In the genomic region with DNA sequence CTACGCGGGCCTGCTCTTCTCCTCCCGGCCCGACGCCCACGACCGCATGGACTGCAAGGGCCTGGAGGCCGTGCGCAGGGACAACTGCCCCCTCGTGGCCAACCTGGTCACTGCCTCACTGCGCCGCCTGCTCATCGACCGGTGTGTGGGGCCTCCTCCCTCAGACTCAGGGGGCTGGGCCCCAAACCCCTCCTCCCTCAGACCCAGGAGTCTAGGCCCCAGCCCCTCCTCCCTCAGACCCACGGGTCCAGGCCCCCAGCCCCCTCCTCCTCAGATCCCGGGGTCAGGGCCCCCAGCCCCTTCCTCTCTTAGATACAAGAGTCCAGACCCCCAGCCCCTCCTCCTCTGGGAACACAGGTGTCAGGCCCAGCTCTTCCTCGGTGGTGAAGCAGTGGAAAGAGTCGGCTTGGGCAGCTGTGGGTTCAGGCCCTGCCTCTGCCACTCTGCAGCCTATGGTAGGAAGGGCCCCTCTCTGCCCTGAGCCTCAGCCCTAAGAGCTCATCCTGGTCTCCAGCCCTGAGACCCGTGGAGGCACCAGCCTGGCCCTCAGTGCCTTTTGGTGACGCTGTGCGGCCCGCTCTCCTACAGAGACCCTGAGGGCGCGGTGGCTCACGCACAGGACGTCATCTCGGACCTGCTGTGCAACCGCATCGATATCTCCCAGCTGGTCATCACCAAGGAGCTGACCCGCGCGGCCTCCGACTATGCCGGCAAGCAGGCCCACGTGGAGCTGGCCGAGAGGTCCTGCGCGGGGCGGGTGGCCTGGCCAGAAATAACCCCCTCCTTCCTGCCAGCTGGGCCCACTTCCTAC, we compare ENCODE assay signal across 1 cellular context.
TF ChIP-seq lines count a peak whose summit lies in the region.

No MANE protein-coding gene starts in this region.

TF ChIP-seq in GM12878, 131 proteins besides CTCF, POLR2A, EP300 and RAD21 (continued from another document and continues in another):
- TF ChIP-seq NKRF (conservative IDR thresholded peaks at IDR 0.05) (0 out of 2 replicates have a peak, but pooled peaks have one; percentile 23), CUX1 (IDR thresholded peaks at IDR 0.05; ENCODE audit: insufficient replicate concordance, low read depth, low read length) (no peak), FOXM1 (IDR thresholded peaks at IDR 0.05; ENCODE audit: low read depth, low read length) (no peak), MEF2B (IDR thresholded peaks at IDR 0.05; ENCODE audit: partially characterized antibody, poor library complexity, severe bottlenecking) (peak; percentile 53), RBBP5 (conservative IDR thresholded peaks at IDR 0.05) (no peak), HSF1 (IDR thresholded peaks at IDR 0.05; ENCODE audit: low read depth, low read length) (no peak), SMARCA5 (IDR thresholded peaks at IDR 0.05) (peak; percentile 82), HDAC2 (IDR thresholded peaks at IDR 0.05) (no peak), NFXL1 (IDR thresholded peaks at IDR 0.05; ENCODE audit: borderline replicate concordance) (no peak), RAD51 (IDR thresholded peaks at IDR 0.05) (no peak), POLR2AphosphoS5 (IDR thresholded peaks at IDR 0.05; ENCODE audit: low read length) (no peak; the same call in 1 of the 2 replicates), GABPA (IDR thresholded peaks at IDR 0.05; ENCODE audit: low read depth) (no peak), ETV6 (conservative IDR thresholded peaks at IDR 0.05 in 1 of 2, IDR thresholded peaks at IDR 0.05 in 1 of 2; ENCODE audit: borderline replicate concordance in 1 of 2, low read depth in 1 of 2) (no peak), ZBTB33 (IDR thresholded peaks at IDR 0.05) (no peak), CBX3 (IDR thresholded peaks at IDR 0.05; ENCODE audit: borderline replicate concordance, low read depth) (no peak), FOS (IDR thresholded peaks at IDR 0.05; ENCODE audit: borderline replicate concordance, extremely low read depth, insufficient read length) (no peak), USF1 (IDR thresholded peaks at IDR 0.05; ENCODE audit: borderline replicate concordance, extremely low read length, insufficient read depth, low read depth, low read length) (peak; percentile 47), ZNF24 (IDR thresholded peaks at IDR 0.05) (no peak), LARP7 (IDR thresholded peaks at IDR 0.05) (peak; percentile 67), RB1 (IDR thresholded peaks at IDR 0.05; ENCODE audit: borderline replicate concordance) (no peak), MTA3 (IDR thresholded peaks at IDR 0.05; ENCODE audit: borderline replicate concordance, low read length) (no peak; the same call in 1 of the 2 replicates), SIX5 (IDR thresholded peaks at IDR 0.05; ENCODE audit: low read depth, low read length, severe bottlenecking) (no peak), EZH2 (IDR thresholded peaks at IDR 0.05; ENCODE audit: borderline replicate concordance, control insufficient read depth, low read depth, low read length) (no peak), EGR1 (IDR thresholded peaks at IDR 0.05; ENCODE audit: borderline replicate concordance in 1 of 2, low read depth in 2 of 2, low read length in 2 of 2) (peak in 1 of 2 experiments; percentile 92; a peak in 2 of 3 replicates), PAX5 (IDR thresholded peaks at IDR 0.05; ENCODE audit: borderline replicate concordance, low read depth, low read length) (no peak), SIN3A (IDR thresholded peaks at IDR 0.05; ENCODE audit: low read depth, low read length) (0 out of 2 replicates have a peak, but pooled peaks have one; percentile 37), ZNF384 (IDR thresholded peaks at IDR 0.05; ENCODE audit: borderline replicate concordance, low read depth, low read length) (no peak), ATF3 (IDR thresholded peaks at IDR 0.05; ENCODE audit: borderline replicate concordance, extremely low read depth, low read depth, low read length) (no peak), EED (IDR thresholded peaks at IDR 0.05; ENCODE audit: low read depth) (no peak), ZNF622 (IDR thresholded peaks at IDR 0.05) (no peak), USF2 (IDR thresholded peaks at IDR 0.05; ENCODE audit: borderline replicate concordance, low read depth, low read length) (no peak)
- TF ChIP-seq, protein P1, sequence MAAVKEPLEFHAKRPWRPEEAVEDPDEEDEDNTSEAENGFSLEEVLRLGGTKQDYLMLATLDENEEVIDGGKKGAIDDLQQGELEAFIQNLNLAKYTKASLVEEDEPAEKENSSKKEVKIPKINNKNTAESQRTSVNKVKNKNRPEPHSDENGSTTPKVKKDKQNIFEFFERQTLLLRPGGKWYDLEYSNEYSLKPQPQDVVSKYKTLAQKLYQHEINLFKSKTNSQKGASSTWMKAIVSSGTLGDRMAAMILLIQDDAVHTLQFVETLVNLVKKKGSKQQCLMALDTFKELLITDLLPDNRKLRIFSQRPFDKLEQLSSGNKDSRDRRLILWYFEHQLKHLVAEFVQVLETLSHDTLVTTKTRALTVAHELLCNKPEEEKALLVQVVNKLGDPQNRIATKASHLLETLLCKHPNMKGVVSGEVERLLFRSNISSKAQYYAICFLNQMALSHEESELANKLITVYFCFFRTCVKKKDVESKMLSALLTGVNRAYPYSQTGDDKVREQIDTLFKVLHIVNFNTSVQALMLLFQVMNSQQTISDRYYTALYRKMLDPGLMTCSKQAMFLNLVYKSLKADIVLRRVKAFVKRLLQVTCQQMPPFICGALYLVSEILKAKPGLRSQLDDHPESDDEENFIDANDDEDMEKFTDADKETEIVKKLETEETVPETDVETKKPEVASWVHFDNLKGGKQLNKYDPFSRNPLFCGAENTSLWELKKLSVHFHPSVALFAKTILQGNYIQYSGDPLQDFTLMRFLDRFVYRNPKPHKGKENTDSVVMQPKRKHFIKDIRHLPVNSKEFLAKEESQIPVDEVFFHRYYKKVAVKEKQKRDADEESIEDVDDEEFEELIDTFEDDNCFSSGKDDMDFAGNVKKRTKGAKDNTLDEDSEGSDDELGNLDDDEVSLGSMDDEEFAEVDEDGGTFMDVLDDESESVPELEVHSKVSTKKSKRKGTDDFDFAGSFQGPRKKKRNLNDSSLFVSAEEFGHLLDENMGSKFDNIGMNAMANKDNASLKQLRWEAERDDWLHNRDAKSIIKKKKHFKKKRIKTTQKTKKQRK (IDR thresholded peaks at IDR 0.05; ENCODE audit: low read depth, low read length) = no peak
- TF ChIP-seq, protein P2, sequence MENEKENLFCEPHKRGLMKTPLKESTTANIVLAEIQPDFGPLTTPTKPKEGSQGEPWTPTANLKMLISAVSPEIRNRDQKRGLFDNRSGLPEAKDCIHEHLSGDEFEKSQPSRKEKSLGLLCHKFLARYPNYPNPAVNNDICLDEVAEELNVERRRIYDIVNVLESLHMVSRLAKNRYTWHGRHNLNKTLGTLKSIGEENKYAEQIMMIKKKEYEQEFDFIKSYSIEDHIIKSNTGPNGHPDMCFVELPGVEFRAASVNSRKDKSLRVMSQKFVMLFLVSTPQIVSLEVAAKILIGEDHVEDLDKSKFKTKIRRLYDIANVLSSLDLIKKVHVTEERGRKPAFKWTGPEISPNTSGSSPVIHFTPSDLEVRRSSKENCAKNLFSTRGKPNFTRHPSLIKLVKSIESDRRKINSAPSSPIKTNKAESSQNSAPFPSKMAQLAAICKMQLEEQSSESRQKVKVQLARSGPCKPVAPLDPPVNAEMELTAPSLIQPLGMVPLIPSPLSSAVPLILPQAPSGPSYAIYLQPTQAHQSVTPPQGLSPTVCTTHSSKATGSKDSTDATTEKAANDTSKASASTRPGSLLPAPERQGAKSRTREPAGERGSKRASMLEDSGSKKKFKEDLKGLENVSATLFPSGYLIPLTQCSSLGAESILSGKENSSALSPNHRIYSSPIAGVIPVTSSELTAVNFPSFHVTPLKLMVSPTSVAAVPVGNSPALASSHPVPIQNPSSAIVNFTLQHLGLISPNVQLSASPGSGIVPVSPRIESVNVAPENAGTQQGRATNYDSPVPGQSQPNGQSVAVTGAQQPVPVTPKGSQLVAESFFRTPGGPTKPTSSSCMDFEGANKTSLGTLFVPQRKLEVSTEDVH (IDR thresholded peaks at IDR 0.05; ENCODE audit: low read depth, partially characterized antibody) = no peak
- TF ChIP-seq, protein P3, sequence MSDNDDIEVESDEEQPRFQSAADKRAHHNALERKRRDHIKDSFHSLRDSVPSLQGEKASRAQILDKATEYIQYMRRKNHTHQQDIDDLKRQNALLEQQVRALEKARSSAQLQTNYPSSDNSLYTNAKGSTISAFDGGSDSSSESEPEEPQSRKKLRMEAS (IDR thresholded peaks at IDR 0.05; ENCODE audit: low read depth, low read length) = peak; percentile 90
